Comparison of ENCODE assay signal across 13 cellular contexts in the genomic region with DNA sequence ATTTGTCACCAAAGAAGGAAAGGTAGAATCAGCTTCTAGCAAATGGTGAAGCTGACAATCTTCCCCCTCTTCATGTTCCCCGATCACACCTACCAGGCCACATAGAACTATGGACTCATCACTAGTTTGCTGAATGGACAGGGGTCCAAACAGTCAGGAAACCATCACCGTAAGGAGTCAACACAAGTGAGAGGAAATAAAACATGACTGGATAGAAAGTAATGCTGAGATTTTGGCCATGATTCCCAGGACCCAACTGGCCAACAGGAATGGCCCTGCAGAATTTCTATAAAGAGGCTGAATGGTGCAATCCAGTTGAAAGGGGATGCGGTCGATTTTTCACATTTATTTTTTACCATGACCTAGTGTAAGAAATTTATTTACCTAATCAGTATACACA. TPM values are rescaled to one million over a fixed set of nuclear protein-coding genes. Genes with fewer than 3 reads are reported as not detected.
"Had no signal": no experiment of that assay in that cellular context is flagged by ENCODE, and none has a peak within 500 bp of the region (broad histone marks: within the 10 kb centered on the region; RNA-seq: fewer than 3 reads in every experiment).

No MANE protein-coding gene starts in this region.

- H3K27ac Mint-ChIP-seq: activated naive CD4-positive, alpha-beta T cell treated with anti-CD3 and anti-CD28 coated beads for 36 hours; activated T-helper 17 cell treated with anti-CD3 and anti-CD28 coated beads, Interleukin-2, amount 50 U/mL, for 72 hours; endodermal cell; T-helper 2 cell treated with Interferon-gamma antibody and Interleukin-4, amounts not matched to agents 5 μg/mL and 100 μg/mL, for 36 hours had no signal

- H3K9me3 Mint-ChIP-seq: activated naive CD4-positive, alpha-beta T cell treated with anti-CD3 and anti-CD28 coated beads for 36 hours; activated T-helper 17 cell treated with anti-CD3 and anti-CD28 coated beads, Interleukin-2, amount 50 U/mL, for 72 hours; endodermal cell; neural crest cell; T-helper 2 cell treated with Interferon-gamma antibody and Interleukin-4, amounts not matched to agents 5 μg/mL and 100 μg/mL, for 36 hours had no signal

- H3K4me3 Mint-ChIP-seq: activated naive CD4-positive, alpha-beta T cell treated with anti-CD3 and anti-CD28 coated beads for 36 hours; activated T-helper 17 cell treated with anti-CD3 and anti-CD28 coated beads, Interleukin-2, amount 50 U/mL, for 72 hours; endodermal cell; neural crest cell; T-helper 2 cell treated with Interferon-gamma antibody and Interleukin-4, amounts not matched to agents 5 μg/mL and 100 μg/mL, for 36 hours had no signal

- H3K4me1 Mint-ChIP-seq: activated T-helper 17 cell treated with anti-CD3 and anti-CD28 coated beads, Interleukin-2, amount 50 U/mL, for 72 hours; endodermal cell; neural crest cell had no signal

- DNase-seq: activated CD4-positive, alpha-beta T cell treated with anti-CD3 and anti-CD28 coated beads, Interleukin-2, amount 50 U/mL, for 1 hour; activated naive CD4-positive, alpha-beta T cell treated with anti-CD3 and anti-CD28 coated beads for 36 hours; activated T-cell treated with anti-CD3 and anti-CD28 coated beads for 4 hours; adrenal gland; endodermal cell; erythroblast; stimulated activated CD4-positive, alpha-beta T cell treated with anti-CD3 and anti-CD28 coated beads, Interleukin-12 subunit alpha, Interleukin-12 subunit beta, amount 100 ng/mL, for 4 hours; stimulated activated naive CD4-positive, alpha-beta T cell treated with Interleukin-2 at 50 U/mL for 16 hours; SW 1271 had no signal

- H3K4me3 ChIP-seq: adrenal gland, thoracic aorta had no signal

- H3K9me3 ChIP-seq: adrenal gland, thoracic aorta had no signal

- ATAC-seq: activated T-helper 17 cell treated with anti-CD3 and anti-CD28 coated beads, Interleukin-2, amount 50 U/mL, for 72 hours had no signal

- H3K36me3 ChIP-seq: adrenal gland, thoracic aorta had no signal

- H3K27me3 ChIP-seq: adrenal gland had no signal

RNA-seq across cellular contexts. Expression of a gene that starts 10.7 kb away (rescaled TPM):
- total RNA-seq: activated naive CD4-positive, alpha-beta T cell treated with anti-CD3 and anti-CD28 coated beads for 36 hours had no signal
